Comparison of ENCODE assay signal across 11 cellular contexts in genomic region chr3:25237602-25238001, GRCh38.
"Had no signal": no experiment of that assay in that cellular context is flagged by ENCODE, and none has a peak within 500 bp of the region (broad histone marks: within the 10 kb centered on the region; RNA-seq: fewer than 3 reads in every experiment).

No MANE protein-coding gene starts in this region.

- H2AFZ ChIP-seq: GM23248, GM23338 had no signal

- H3K4me2 ChIP-seq: GM23338 had no signal

- FAIRE-seq: H1, H54 had no signal

- H3K4me3 ChIP-seq: GM23248, GM23338, HAP-1 had no signal

- DNase-seq: GM23248, GOT3, H7, H9, HCEC 1CT, HFFc6 had no signal

- H3K36me3 ChIP-seq: HAP-1 had no signal

- H3K4me1 ChIP-seq: HAP-1 had no signal

- H3K9ac ChIP-seq: GM23248 had no signal

- ATAC-seq: GM23338, HCT116 had no signal

- H3K27ac ChIP-seq: GM23248 had no signal

- H3K9me3 ChIP-seq: HAP-1 had no signal
